In genomic region chr1:207882692-207883091, GRCh38 we compare ENCODE assay signal across 11 cellular contexts. TPM values are rescaled to one million over a fixed set of nuclear protein-coding genes. Genes with fewer than 3 reads are reported as not detected.
DNase-seq lines count a peak whose midpoint lies in the region; ATAC-seq, FAIRE-seq and TF ChIP-seq lines count a peak whose summit lies in the region.
"Had no signal": no experiment of that assay in that cellular context is flagged by ENCODE, and none has a peak within 500 bp of the region (broad histone marks: within the 10 kb centered on the region; RNA-seq: fewer than 3 reads in every experiment).

No MANE protein-coding gene starts in this region.

- no peaks in the 10 kb centered on the region for H3K27me3 Mint-ChIP-seq in activated CD8-positive, alpha-beta memory T cell treated with anti-CD3 and anti-CD28 coated beads, Interleukin-2, amount 10 ng/mL, durations not matched to agents 7 days and 5 days
- peaks cover 3% of the 10 kb centered on the region for H3K27me3 Mint-ChIP-seq in activated T-helper 1 cell treated with anti-CD3 and anti-CD28 coated beads, Interleukin-12 subunit alpha, Interleukin-12 subunit beta, Interleukin-2, Interleukin-4 antibody, amounts not matched to agents 30 ng/mL and 10 ng/mL and 1 ng/mL, durations not matched to agents 14 hours and 24 hours and 36 hours (ENCODE audit: insufficient read depth)

- no peaks in the 10 kb centered on the region for H3K36me3 Mint-ChIP-seq in activated CD8-positive, alpha-beta memory T cell treated with anti-CD3 and anti-CD28 coated beads, Interleukin-2, amount 10 ng/mL, durations not matched to agents 7 days and 5 days
- no peaks in the 10 kb centered on the region for H3K36me3 Mint-ChIP-seq in activated T-helper 1 cell treated with anti-CD3 and anti-CD28 coated beads, Interleukin-12 subunit alpha, Interleukin-12 subunit beta, Interleukin-2, Interleukin-4 antibody, amounts not matched to agents 30 ng/mL and 10 ng/mL and 1 ng/mL, durations not matched to agents 14 hours and 24 hours and 36 hours (ENCODE audit: low read depth)
- H3K36me3 Mint-ChIP-seq in stimulated activated effector memory CD8-positive, alpha-beta T cell treated with anti-CD3 and anti-CD28 coated beads, Interleukin-12 subunit alpha, Interleukin-12 subunit beta, amount 100 ng/mL, for 72 hours = no peaks in the 10 kb centered on the region

- H3K9me3 Mint-ChIP-seq in activated CD8-positive, alpha-beta memory T cell treated with anti-CD3 and anti-CD28 coated beads, Interleukin-2, amount 10 ng/mL, durations not matched to agents 7 days and 5 days (ENCODE audit: low read depth) = no peaks in the 10 kb centered on the region
- H3K9me3 Mint-ChIP-seq in activated T-helper 1 cell treated with anti-CD3 and anti-CD28 coated beads, Interleukin-12 subunit alpha, Interleukin-12 subunit beta, Interleukin-2, Interleukin-4 antibody, amounts not matched to agents 30 ng/mL and 10 ng/mL and 1 ng/mL, durations not matched to agents 14 hours and 24 hours and 36 hours = no peaks in the 10 kb centered on the region
- H3K9me3 Mint-ChIP-seq in stimulated activated effector memory CD8-positive, alpha-beta T cell treated with anti-CD3 and anti-CD28 coated beads, Interleukin-12 subunit alpha, Interleukin-12 subunit beta, amount 100 ng/mL, for 72 hours = no peaks in the 10 kb centered on the region

- no peak for DNase-seq in activated CD8-positive, alpha-beta memory T cell treated with anti-CD3 and anti-CD28 coated beads, Interleukin-2, amount 10 ng/mL, durations not matched to agents 7 days and 5 days
- DNase-seq in activated CD8-positive, alpha-beta memory T cell treated with anti-CD3 and anti-CD28 coated beads for 24 hours = no peak
- no peak for DNase-seq in activated T-helper 1 cell treated with anti-CD3 and anti-CD28 coated beads, Interleukin-12 subunit alpha, Interleukin-12 subunit beta, Interleukin-2, Interleukin-4 antibody, amounts not matched to agents 30 ng/mL and 10 ng/mL and 1 ng/mL, durations not matched to agents 14 hours and 24 hours and 36 hours (ENCODE audit: low spot score)
- no peak for DNase-seq in stimulated activated effector memory CD8-positive, alpha-beta T cell treated with anti-CD3 and anti-CD28 coated beads, Interleukin-12 subunit alpha, Interleukin-12 subunit beta, amount 100 ng/mL, for 72 hours (ENCODE audit: low spot score in 2 of 2)
- no peak for DNase-seq in foreskin melanocyte
- no peak for DNase-seq in pancreas
- no peak for DNase-seq in posterior vena cava (ENCODE audit: low spot score)
- DNase-seq: foreskin keratinocyte, HCEC 1CT, NCI-H226 had no signal

- peak; percentile 49 for ATAC-seq in activated CD8-positive, alpha-beta memory T cell treated with anti-CD3 and anti-CD28 coated beads, Interleukin-2, amount 10 ng/mL, durations not matched to agents 7 days and 5 days
- ATAC-seq in HG02798 (IDR thresholded peaks at IDR 0.05; ENCODE audit: poor library complexity, unreplicated experiment) (peak; percentile 4), pancreas (no peak)
- ATAC-seq in stimulated activated effector memory CD8-positive, alpha-beta T cell treated with anti-CD3 and anti-CD28 coated beads, Interleukin-12 subunit alpha, Interleukin-12 subunit beta, amount 100 ng/mL, for 72 hours = peak; percentile 33
- ATAC-seq: foreskin keratinocyte had no signal

- no peaks in the 10 kb centered on the region for H3K4me1 ChIP-seq in pancreas
- H3K4me1 ChIP-seq: foreskin keratinocyte had no signal

- no peak for FAIRE-seq in pancreas (lab: Jason Lieb, UNC)

- no peaks in the 10 kb centered on the region for H3K27me3 ChIP-seq in pancreas
- H3K27me3 ChIP-seq: foreskin keratinocyte had no signal

- no peaks in the 10 kb centered on the region for H3K9me3 ChIP-seq in pancreas

- CTCF ChIA-PET in activated CD8-positive, alpha-beta memory T cell treated with anti-CD3 and anti-CD28 coated beads, Interleukin-2, amount 10 ng/mL, durations not matched to agents 7 days and 5 days (lab: Charles Lee) = interaction anchor here (0.9 to 9.2 kb wide), 8 partner anchors 14 to 115 kb away, joined by 4 to 284 read pairs (median 36); no protein-coding TSS in a partner anchor

- H3K27ac Mint-ChIP-seq in activated CD8-positive, alpha-beta memory T cell treated with anti-CD3 and anti-CD28 coated beads, Interleukin-2, amount 10 ng/mL, durations not matched to agents 7 days and 5 days = peak overlapping the region; percentile 97
- H3K27ac Mint-ChIP-seq in activated T-helper 1 cell treated with anti-CD3 and anti-CD28 coated beads, Interleukin-12 subunit alpha, Interleukin-12 subunit beta, Interleukin-2, Interleukin-4 antibody, amounts not matched to agents 30 ng/mL and 10 ng/mL and 1 ng/mL, durations not matched to agents 14 hours and 24 hours and 36 hours = peak overlapping the region; percentile 94
- H3K27ac Mint-ChIP-seq in stimulated activated effector memory CD8-positive, alpha-beta T cell treated with anti-CD3 and anti-CD28 coated beads, Interleukin-12 subunit alpha, Interleukin-12 subunit beta, amount 100 ng/mL, for 72 hours = peak overlapping the region; percentile 94

- H3K27ac ChIP-seq in pancreas = no peak overlapping the region
- H3K27ac ChIP-seq: foreskin keratinocyte had no signal

- H3K4me3 Mint-ChIP-seq in activated CD8-positive, alpha-beta memory T cell treated with anti-CD3 and anti-CD28 coated beads, Interleukin-2, amount 10 ng/mL, durations not matched to agents 7 days and 5 days = peak overlapping the region; percentile 71
- H3K4me3 Mint-ChIP-seq in activated T-helper 1 cell treated with anti-CD3 and anti-CD28 coated beads, Interleukin-12 subunit alpha, Interleukin-12 subunit beta, Interleukin-2, Interleukin-4 antibody, amounts not matched to agents 30 ng/mL and 10 ng/mL and 1 ng/mL, durations not matched to agents 14 hours and 24 hours and 36 hours = peak overlapping the region; percentile 84
- H3K4me3 Mint-ChIP-seq in stimulated activated effector memory CD8-positive, alpha-beta T cell treated with anti-CD3 and anti-CD28 coated beads, Interleukin-12 subunit alpha, Interleukin-12 subunit beta, amount 100 ng/mL, for 72 hours = peak overlapping the region; percentile 73

- no peak for TF ChIP-seq CTCF in pancreas (IDR thresholded peaks at IDR 0.05)

- intact Hi-C loops in activated T-helper 1 cell treated with anti-CD3 and anti-CD28 coated beads, Interleukin-12 subunit alpha, Interleukin-12 subunit beta, Interleukin-2, Interleukin-4 antibody, amounts not matched to agents 30 ng/mL and 10 ng/mL and 1 ng/mL, durations not matched to agents 14 hours and 24 hours and 36 hours (cut with micrococcal nuclease) = loop anchor here (1.0 to 10.0 kb wide), 6 partner anchors 9 to 362 kb away; partner anchors contain the start of genes CD46 and PLXNA2
- intact Hi-C loops in pancreas (cut with DNase I) = no loop called here
- intact Hi-C loops in posterior vena cava (cut with DNase I) = no loop called here

- H3K4me1 Mint-ChIP-seq in activated CD8-positive, alpha-beta memory T cell treated with anti-CD3 and anti-CD28 coated beads, Interleukin-2, amount 10 ng/mL, durations not matched to agents 7 days and 5 days = peaks cover 43% of the 10 kb centered on the region
- peaks cover 47% of the 10 kb centered on the region for H3K4me1 Mint-ChIP-seq in activated T-helper 1 cell treated with anti-CD3 and anti-CD28 coated beads, Interleukin-12 subunit alpha, Interleukin-12 subunit beta, Interleukin-2, Interleukin-4 antibody, amounts not matched to agents 30 ng/mL and 10 ng/mL and 1 ng/mL, durations not matched to agents 14 hours and 24 hours and 36 hours (ENCODE audit: low read depth)
- H3K4me1 Mint-ChIP-seq in stimulated activated effector memory CD8-positive, alpha-beta T cell treated with anti-CD3 and anti-CD28 coated beads, Interleukin-12 subunit alpha, Interleukin-12 subunit beta, amount 100 ng/mL, for 72 hours = peaks cover 45% of the 10 kb centered on the region

- H3K4me3 ChIP-seq in pancreas = no peak overlapping the region

- no peaks in the 10 kb centered on the region for H3K36me3 ChIP-seq in pancreas

- WGBS in pancreas, 2 donors = 41 to 52% methylated on average over 3 of the region's 3 CpGs

RNA-seq across cellular contexts. Expression of gene CD34, which starts 28.2 kb away (rescaled TPM):
- total RNA-seq in activated CD8-positive, alpha-beta memory T cell treated with anti-CD3 and anti-CD28 coated beads, Interleukin-2, amount 10 ng/mL, durations not matched to agents 7 days and 5 days = under 1 TPM; 0.02 to 0.06 TPM
- not detected in 2 replicates for total RNA-seq in activated T-helper 1 cell treated with anti-CD3 and anti-CD28 coated beads, Interleukin-12 subunit alpha, Interleukin-12 subunit beta, Interleukin-2, Interleukin-4 antibody, amounts not matched to agents 30 ng/mL and 10 ng/mL and 1 ng/mL, durations not matched to agents 14 hours and 24 hours and 36 hours
- total RNA-seq in pancreas (10 to 100 TPM in 1 of 6 donors, 1 to 10 TPM in 5; 5.2 to 11.9 (median 8.1) TPM), posterior vena cava (100 to 1,000 TPM in 1 of 2 donors, 10 to 100 TPM in 1; 58.1 to 154 TPM)
- polyA plus RNA-seq in pancreas = 10 to 100 TPM in 1 of 2 donors, 1 to 10 TPM in 1; 5.9 to 11.6 TPM

Comparison
In these comparisons a context has a peak if more than half of its experiments do, and no peak if none do; other contexts are left out.
1. ATAC-seq: peak in activated CD8-positive, alpha-beta memory T cell treated with anti-CD3 and anti-CD28 coated beads, Interleukin-2, amount 10 ng/mL, durations not matched to agents 7 days and 5 days (single experiment), HG02798 (single experiment) and stimulated activated effector memory CD8-positive, alpha-beta T cell treated with anti-CD3 and anti-CD28 coated beads, Interleukin-12 subunit alpha, Interleukin-12 subunit beta, amount 100 ng/mL, for 72 hours (single experiment); none in pancreas (0 of 4).
2. RNA of gene CD34, which starts 28.2 kb away (total RNA-seq): 58.1 to 154 TPM in posterior vena cava; 5.2 to 11.9 TPM in pancreas, 0.02 to 0.06 TPM in activated CD8-positive, alpha-beta memory T cell treated with anti-CD3 and anti-CD28 coated beads, Interleukin-2, amount 10 ng/mL, durations not matched to agents 7 days and 5 days and not detected in activated T-helper 1 cell treated with anti-CD3 and anti-CD28 coated beads, Interleukin-12 subunit alpha, Interleukin-12 subunit beta, Interleukin-2, Interleukin-4 antibody, amounts not matched to agents 30 ng/mL and 10 ng/mL and 1 ng/mL, durations not matched to agents 14 hours and 24 hours and 36 hours; every median in the first group is over 4 times any median in the second.
3. Peak in every context shown above with its lines, with median percentiles within 50 percentile points of each other: H3K27ac Mint-ChIP-seq and H3K4me3 Mint-ChIP-seq.